1 cellular context compared by ENCODE assay signal in the genomic region with DNA sequence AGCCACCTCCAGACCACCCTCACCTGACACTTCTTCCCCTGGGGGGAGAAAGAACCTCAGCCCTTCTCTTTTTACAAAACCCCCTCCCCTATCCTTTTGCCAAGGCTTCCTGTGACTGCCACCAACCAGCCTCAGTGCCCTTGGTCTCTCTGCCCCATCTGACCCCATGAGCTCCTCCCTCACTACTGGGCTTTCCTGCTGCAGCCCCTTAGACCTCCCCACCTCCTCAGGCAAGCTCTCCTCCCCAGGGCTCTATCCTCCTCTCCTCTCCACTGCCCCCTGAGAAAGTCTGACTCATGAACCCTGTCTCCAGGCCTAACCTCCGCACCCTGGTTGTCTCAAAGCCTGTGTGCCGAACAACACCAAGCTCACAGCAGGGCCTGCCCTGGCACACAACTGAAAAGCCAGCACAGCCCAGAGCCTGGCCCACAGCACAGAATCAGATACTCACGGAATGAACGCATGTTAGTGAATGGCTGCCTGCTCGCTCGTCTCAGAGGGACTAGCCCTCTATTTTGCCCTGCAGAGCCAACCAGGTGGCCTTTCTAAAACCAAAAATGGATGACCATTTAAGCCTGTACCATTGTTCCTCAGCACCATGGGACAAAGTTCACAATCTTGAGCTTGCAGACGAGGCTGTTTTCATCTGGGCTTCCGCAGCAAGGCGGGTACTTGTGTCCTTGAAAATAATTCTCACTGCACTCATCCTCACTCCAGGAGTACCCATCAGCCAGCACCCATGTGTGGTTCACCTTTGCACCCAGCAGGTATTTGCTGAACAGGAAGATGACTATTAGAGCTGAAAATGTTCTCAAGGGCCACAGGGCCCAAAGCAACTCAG.
TF ChIP-seq lines count a peak whose summit lies in the region.

No MANE protein-coding gene starts in this region.

TF ChIP-seq in WTC11, 78 proteins besides CTCF, POLR2A, EP300 and RAD21 (continued from another document):
- TF ChIP-seq, protein P1, sequence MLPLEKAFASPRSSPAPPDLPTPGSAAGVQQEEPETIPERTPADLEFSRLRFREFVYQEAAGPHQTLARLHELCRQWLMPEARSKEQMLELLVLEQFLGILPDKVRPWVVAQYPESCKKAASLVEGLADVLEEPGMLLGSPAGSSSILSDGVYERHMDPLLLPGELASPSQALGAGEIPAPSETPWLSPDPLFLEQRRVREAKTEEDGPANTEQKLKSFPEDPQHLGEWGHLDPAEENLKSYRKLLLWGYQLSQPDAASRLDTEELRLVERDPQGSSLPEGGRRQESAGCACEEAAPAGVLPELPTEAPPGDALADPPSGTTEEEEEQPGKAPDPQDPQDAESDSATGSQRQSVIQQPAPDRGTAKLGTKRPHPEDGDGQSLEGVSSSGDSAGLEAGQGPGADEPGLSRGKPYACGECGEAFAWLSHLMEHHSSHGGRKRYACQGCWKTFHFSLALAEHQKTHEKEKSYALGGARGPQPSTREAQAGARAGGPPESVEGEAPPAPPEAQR (CRISPR knock-in tag; IDR thresholded peaks at IDR 0.05), result no peak
- no peak for TF ChIP-seq ZNF232 (CRISPR knock-in tag; IDR thresholded peaks at IDR 0.05)
- no peak for TF ChIP-seq FOXJ3 (CRISPR knock-in tag; IDR thresholded peaks at IDR 0.05; ENCODE audit: borderline replicate concordance)
- no peak for TF ChIP-seq TP53 (CRISPR knock-in tag; IDR thresholded peaks at IDR 0.05)
- TF ChIP-seq CREB1 (CRISPR knock-in tag; IDR thresholded peaks at IDR 0.05), result no peak
- no peak for TF ChIP-seq RORB (CRISPR knock-in tag; IDR thresholded peaks at IDR 0.05)
